ENCODE assay signal across 8 cellular contexts in the genomic region with DNA sequence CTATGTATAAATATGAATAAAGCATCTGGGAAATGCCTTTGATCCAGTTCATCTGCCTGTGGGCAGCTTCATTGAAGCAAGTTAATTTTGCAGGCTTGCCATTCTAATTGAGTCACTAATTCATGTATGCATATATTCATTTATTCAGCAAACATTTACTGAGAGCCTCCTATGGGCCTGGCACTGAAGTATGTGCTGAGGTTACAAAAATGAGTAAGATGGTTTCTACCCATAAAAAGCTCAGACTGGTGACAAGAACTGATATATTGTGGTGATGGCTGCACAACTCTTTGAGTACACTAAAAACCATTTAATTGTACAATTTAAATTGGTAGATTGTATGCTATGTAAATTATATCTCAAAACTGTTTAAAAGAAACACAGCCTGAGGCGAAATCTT. TPM values are rescaled to one million over a fixed set of nuclear protein-coding genes. Genes with fewer than 3 reads are reported as not detected.
DNase-seq lines count a peak whose midpoint lies in the region; ATAC-seq and TF ChIP-seq lines count a peak whose summit lies in the region.

No MANE protein-coding gene starts in this region.

- 91 to 92% methylated on average over 1 of the region's 1 CpG for WGBS in tibial nerve, 2 donors
- WGBS in aorta, 2 donors: 84 to 85% methylated on average over 1 of the region's 1 CpG

- peak overlapping the region; percentile 99 for H3K4me3 Mint-ChIP-seq in activated naive CD4-positive, alpha-beta T cell treated with anti-CD3 and anti-CD28 coated beads, Interleukin-2, amount 50 U/mL, for 24 hours
- H3K4me3 Mint-ChIP-seq in activated T-helper 1 cell treated with anti-CD3 and anti-CD28 coated beads, Interleukin-12 subunit alpha, Interleukin-12 subunit beta, Interleukin-2, Interleukin-4 antibody, amounts not matched to agents 30 ng/mL and 10 ng/mL and 1 ng/mL, durations not matched to agents 14 hours and 24 hours and 36 hours: peak overlapping the region; percentile 90

- H3K27me3 ChIP-seq in left lung (no peaks in the 10 kb centered on the region), tibial nerve (no peaks in the 10 kb centered on the region), aorta (ENCODE audit: control insufficient read depth in 1 of 2, insufficient read depth in 2 of 2, low read length in 1 of 2) (no peaks in the 10 kb centered on the region)

- no peaks in the 10 kb centered on the region for H3K27me3 Mint-ChIP-seq in activated naive CD4-positive, alpha-beta T cell treated with anti-CD3 and anti-CD28 coated beads, Interleukin-2, amount 50 U/mL, for 24 hours
- H3K27me3 Mint-ChIP-seq in activated T-helper 1 cell treated with anti-CD3 and anti-CD28 coated beads, Interleukin-12 subunit alpha, Interleukin-12 subunit beta, Interleukin-2, Interleukin-4 antibody, amounts not matched to agents 30 ng/mL and 10 ng/mL and 1 ng/mL, durations not matched to agents 14 hours and 24 hours and 36 hours (ENCODE audit: insufficient read depth): no peaks in the 10 kb centered on the region

- H3K27ac Mint-ChIP-seq in activated naive CD4-positive, alpha-beta T cell treated with anti-CD3 and anti-CD28 coated beads, Interleukin-2, amount 50 U/mL, for 24 hours: peak overlapping the region; percentile 99
- H3K27ac Mint-ChIP-seq in activated T-helper 1 cell treated with anti-CD3 and anti-CD28 coated beads, Interleukin-12 subunit alpha, Interleukin-12 subunit beta, Interleukin-2, Interleukin-4 antibody, amounts not matched to agents 30 ng/mL and 10 ng/mL and 1 ng/mL, durations not matched to agents 14 hours and 24 hours and 36 hours: peak overlapping the region; percentile 94

- H3K9me3 ChIP-seq in left lung: no peaks in the 10 kb centered on the region
- no peaks in the 10 kb centered on the region for H3K9me3 ChIP-seq in tibial nerve
- no peaks in the 10 kb centered on the region for H3K9me3 ChIP-seq in aorta (ENCODE audit: control insufficient read depth, low read length)

- H3K4me3 ChIP-seq in left lung (peak overlapping the region in 1 of 2 donors; percentile 76), tibial nerve (peak overlapping the region; percentile 51 to 81 (median 60)), aorta (ENCODE audit: low read length in 2 of 2) (peak overlapping the region in 1 of 2 donors; percentile 84)

- no peak for TF ChIP-seq CTCF in left lung (IDR thresholded peaks at IDR 0.05)
- no peak for TF ChIP-seq CTCF in tibial nerve (IDR thresholded peaks at IDR 0.05)

- peaks cover 10% of the 10 kb centered on the region for H3K36me3 Mint-ChIP-seq in activated naive CD4-positive, alpha-beta T cell treated with anti-CD3 and anti-CD28 coated beads, Interleukin-2, amount 50 U/mL, for 24 hours
- peaks cover 11% of the 10 kb centered on the region for H3K36me3 Mint-ChIP-seq in activated T-helper 1 cell treated with anti-CD3 and anti-CD28 coated beads, Interleukin-12 subunit alpha, Interleukin-12 subunit beta, Interleukin-2, Interleukin-4 antibody, amounts not matched to agents 30 ng/mL and 10 ng/mL and 1 ng/mL, durations not matched to agents 14 hours and 24 hours and 36 hours (ENCODE audit: low read depth)

- ATAC-seq in left lung: no peak
- no peak for ATAC-seq in aorta (ENCODE audit: low FRiP score)

- peak overlapping the region; percentile 99 to 100 for H3K27ac ChIP-seq in left lung
- peak overlapping the region; percentile 87 to 99 (median 91) for H3K27ac ChIP-seq in tibial nerve
- H3K27ac ChIP-seq in aorta (ENCODE audit: low read depth in 1 of 2, low read length in 2 of 2): no peak overlapping the region

- no peak for DNase-seq in activated naive CD4-positive, alpha-beta T cell (lab: John Stamatoyannopoulos, UW)
- no peak for DNase-seq in activated T-helper 1 cell treated with anti-CD3 and anti-CD28 coated beads, Interleukin-12 subunit alpha, Interleukin-12 subunit beta, Interleukin-2, Interleukin-4 antibody, amounts not matched to agents 30 ng/mL and 10 ng/mL and 1 ng/mL, durations not matched to agents 14 hours and 24 hours and 36 hours (ENCODE audit: low spot score)
- DNase-seq in left lung (no peak), tibial nerve (ENCODE audit: low spot score in 2 of 2) (no peak), posterior vena cava (ENCODE audit: low spot score) (no peak), erythroblast (lab: John Stamatoyannopoulos, UW) (no peak), aorta (no peak)

- no peak for TF ChIP-seq EP300 in tibial nerve (IDR thresholded peaks at IDR 0.05)

- intact Hi-C loops in activated T-helper 1 cell treated with anti-CD3 and anti-CD28 coated beads, Interleukin-12 subunit alpha, Interleukin-12 subunit beta, Interleukin-2, Interleukin-4 antibody, amounts not matched to agents 30 ng/mL and 10 ng/mL and 1 ng/mL, durations not matched to agents 14 hours and 24 hours and 36 hours (cut with micrococcal nuclease): loop anchor here (1.0 to 10.0 kb wide), 6 partner anchors 8 to 1804 kb away; partner anchors contain the start of genes CCNG2 and STBD1
- intact Hi-C loops in left lung (cut with DNase I): no loop called here
- intact Hi-C loops in posterior vena cava (cut with DNase I): loop anchor here in 1 of 2 donors (5.0 kb wide), 1 partner anchor 474 kb away; no protein-coding TSS in a partner anchor
- intact Hi-C loops in aorta (cut with DNase I): no loop called here

- H3K4me1 Mint-ChIP-seq in activated naive CD4-positive, alpha-beta T cell treated with anti-CD3 and anti-CD28 coated beads, Interleukin-2, amount 50 U/mL, for 24 hours: peaks cover 64% of the 10 kb centered on the region
- H3K4me1 Mint-ChIP-seq in activated T-helper 1 cell treated with anti-CD3 and anti-CD28 coated beads, Interleukin-12 subunit alpha, Interleukin-12 subunit beta, Interleukin-2, Interleukin-4 antibody, amounts not matched to agents 30 ng/mL and 10 ng/mL and 1 ng/mL, durations not matched to agents 14 hours and 24 hours and 36 hours (ENCODE audit: low read depth): peaks cover 58% of the 10 kb centered on the region

- H3K36me3 ChIP-seq in left lung (no peaks in the 10 kb centered on the region), tibial nerve (no peaks in the 10 kb centered on the region), aorta (ENCODE audit: control insufficient read depth in 1 of 2, insufficient read depth in 2 of 2, low read length in 1 of 2) (no peaks in the 10 kb centered on the region)

- H3K4me1 ChIP-seq in left lung (peaks cover 7 to 30% of the 10 kb centered on the region in 2 donors), tibial nerve (peaks cover 0 to 22% (median 11%) of the 10 kb centered on the region in 4 donors), aorta (ENCODE audit: control insufficient read depth in 1 of 2, insufficient read depth in 2 of 2, low read length in 2 of 2) (peaks cover 0 to 2% of the 10 kb centered on the region in 2 donors)

- TF ChIP-seq POLR2A in tibial nerve (IDR thresholded peaks at IDR 0.05): no peak
- TF ChIP-seq POLR2A in erythroblast (IDR thresholded peaks at IDR 0.05; ENCODE audit: low read length): no peak

- H3K9me3 Mint-ChIP-seq in activated naive CD4-positive, alpha-beta T cell treated with anti-CD3 and anti-CD28 coated beads, Interleukin-2, amount 50 U/mL, for 24 hours: no peaks in the 10 kb centered on the region
- H3K9me3 Mint-ChIP-seq in activated T-helper 1 cell treated with anti-CD3 and anti-CD28 coated beads, Interleukin-12 subunit alpha, Interleukin-12 subunit beta, Interleukin-2, Interleukin-4 antibody, amounts not matched to agents 30 ng/mL and 10 ng/mL and 1 ng/mL, durations not matched to agents 14 hours and 24 hours and 36 hours: no peaks in the 10 kb centered on the region

RNA-seq across cellular contexts. Expression of gene MRPL1, which starts 1.1 kb away (rescaled TPM):
- 72.7 and 75.0 TPM in 2 replicates for total RNA-seq in activated T-helper 1 cell treated with anti-CD3 and anti-CD28 coated beads, Interleukin-12 subunit alpha, Interleukin-12 subunit beta, Interleukin-2, Interleukin-4 antibody, amounts not matched to agents 30 ng/mL and 10 ng/mL and 1 ng/mL, durations not matched to agents 14 hours and 24 hours and 36 hours
- 10 to 100 TPM; 19.2 to 30.5 TPM for total RNA-seq in left lung
- 10 to 100 TPM; 21.0 to 32.3 (median 26.9) TPM for total RNA-seq in tibial nerve
- 10 to 100 TPM; 38.4 to 45.3 TPM for total RNA-seq in posterior vena cava
- 10 to 100 TPM; 19.6 to 24.9 TPM for total RNA-seq in aorta
- 10 to 100 TPM; 28.0 to 45.2 TPM for polyA plus RNA-seq in aorta

RNA-seq across cellular contexts. Expression of gene CNOT6L, which starts 42.3 kb away (rescaled TPM):
- total RNA-seq in activated T-helper 1 cell treated with anti-CD3 and anti-CD28 coated beads, Interleukin-12 subunit alpha, Interleukin-12 subunit beta, Interleukin-2, Interleukin-4 antibody, amounts not matched to agents 30 ng/mL and 10 ng/mL and 1 ng/mL, durations not matched to agents 14 hours and 24 hours and 36 hours: 119 and 121 TPM in 2 replicates
- total RNA-seq in left lung (10 to 100 TPM; 35.9 to 43.5 TPM), tibial nerve (10 to 100 TPM; 15.3 to 32.1 (median 23.4) TPM), posterior vena cava (10 to 100 TPM; 38.3 to 40.0 TPM), aorta (10 to 100 TPM; 40.2 to 56.2 TPM)
- polyA plus RNA-seq in aorta: 1 to 10 TPM; 4.6 to 9.5 TPM

Comparison
In these comparisons a context has a peak if more than half of its experiments do, and no peak if none do; other contexts are left out.
1. H3K27ac ChIP-seq: peak in left lung (2 of 2) and tibial nerve (4 of 4); none in aorta (0 of 2).